ENCODE assay signal across 12 cellular contexts in genomic region chr1:116854294-116854693, GRCh38. TPM values are rescaled to one million over a fixed set of nuclear protein-coding genes. Genes with fewer than 3 reads are reported as not detected.
A peak's percentile ranks its signal among the peaks of the same experiment; 100 is the strongest.
DNase-seq lines count a peak whose midpoint lies in the region; ATAC-seq and TF ChIP-seq lines count a peak whose summit lies in the region.
"Had no signal": no experiment of that assay in that cellular context is flagged by ENCODE, and none has a peak within 500 bp of the region (broad histone marks: within the 10 kb centered on the region; RNA-seq: fewer than 3 reads in every experiment).

No MANE protein-coding gene starts in this region.

- H3K36me3 ChIP-seq in hepatocyte (replicated peaks; ENCODE audit: insufficient read depth, low read depth) (no peaks in the 10 kb centered on the region), uterus (no peaks in the 10 kb centered on the region)

- H2AFZ ChIP-seq in hepatocyte: no peak overlapping the region

- intact Hi-C loops in uterus (cut with DNase I; ENCODE audit: low total_unique reads): no loop called here

- POLR2A ChIA-PET in activated naive CD8-positive, alpha-beta T cell treated with anti-CD3 and anti-CD28 coated beads, Interleukin-2, amount 10 ng/mL, durations not matched to agents 7 days and 5 days (lab: Charles Lee): interaction anchor here (0.6 kb wide), 2 partner anchors 23 to 113 kb away, joined by 3 read pairs; no protein-coding TSS in a partner anchor

- no peaks in the 10 kb centered on the region for H3K9me3 ChIP-seq in hepatocyte (ENCODE audit: low read depth)
- H3K9me3 ChIP-seq in uterus: no peaks in the 10 kb centered on the region

- H3K27ac Mint-ChIP-seq in stimulated activated naive CD8-positive, alpha-beta T cell treated with anti-CD3 and anti-CD28 coated beads, Interleukin-15, Interleukin-2, amounts not matched to agents 100 ng/mL and 50 ng/mL, for 24 hours: peak overlapping the region; percentile 67
- peak overlapping the region; percentile 44 for H3K27ac Mint-ChIP-seq in activated naive CD8-positive, alpha-beta T cell treated with anti-CD3 and anti-CD28 coated beads, Interleukin-2, amount 10 ng/mL, durations not matched to agents 7 days and 5 days

- H3K9me2 ChIP-seq in hepatocyte (replicated peaks; ENCODE audit: insufficient read depth): no peaks in the 10 kb centered on the region

- no peak for TF ChIP-seq POLR2A in uterus (IDR thresholded peaks at IDR 0.05)

- no peak overlapping the region for H3K4me3 Mint-ChIP-seq in stimulated activated naive CD8-positive, alpha-beta T cell treated with anti-CD3 and anti-CD28 coated beads, Interleukin-15, Interleukin-2, amounts not matched to agents 100 ng/mL and 50 ng/mL, for 24 hours
- H3K4me3 Mint-ChIP-seq in activated naive CD8-positive, alpha-beta T cell treated with anti-CD3 and anti-CD28 coated beads, Interleukin-2, amount 10 ng/mL, durations not matched to agents 7 days and 5 days: no peak overlapping the region
- H3K4me3 Mint-ChIP-seq: central memory CD8-positive, alpha-beta T cell; T-helper 2 cell treated with Interferon-gamma antibody and Interleukin-4, amounts not matched to agents 5 μg/mL and 100 μg/mL, for 36 hours had no signal

- no peaks in the 10 kb centered on the region for H4K20me1 ChIP-seq in hepatocyte (ENCODE audit: insufficient read depth, poor library complexity, severe bottlenecking)

- 75% methylated on average over 2 of the region's 2 CpGs for WGBS in hepatocyte (ENCODE audit: low lambda C conversion rate, missing lambda C conversion rate)

- H3K4me1 ChIP-seq in hepatocyte (ENCODE audit: insufficient read depth) (peaks cover 40% of the 10 kb centered on the region), uterus (peaks cover 0 to 4% of the 10 kb centered on the region in 2 donors)

- H3K36me3 Mint-ChIP-seq in stimulated activated naive CD8-positive, alpha-beta T cell treated with anti-CD3 and anti-CD28 coated beads, Interleukin-15, Interleukin-2, amounts not matched to agents 100 ng/mL and 50 ng/mL, for 24 hours (ENCODE audit: low read depth): no peaks in the 10 kb centered on the region
- peaks cover 2% of the 10 kb centered on the region for H3K36me3 Mint-ChIP-seq in activated naive CD8-positive, alpha-beta T cell treated with anti-CD3 and anti-CD28 coated beads, Interleukin-2, amount 10 ng/mL, durations not matched to agents 7 days and 5 days

- H3K27me3 ChIP-seq in hepatocyte: no peaks in the 10 kb centered on the region
- no peaks in the 10 kb centered on the region for H3K27me3 ChIP-seq in uterus

- H3K4me1 Mint-ChIP-seq in stimulated activated naive CD8-positive, alpha-beta T cell treated with anti-CD3 and anti-CD28 coated beads, Interleukin-15, Interleukin-2, amounts not matched to agents 100 ng/mL and 50 ng/mL, for 24 hours (ENCODE audit: low read depth): peaks cover 20% of the 10 kb centered on the region
- H3K4me1 Mint-ChIP-seq in activated naive CD8-positive, alpha-beta T cell treated with anti-CD3 and anti-CD28 coated beads, Interleukin-2, amount 10 ng/mL, durations not matched to agents 7 days and 5 days: peaks cover 15% of the 10 kb centered on the region
- H3K4me1 Mint-ChIP-seq: central memory CD8-positive, alpha-beta T cell had no signal

- DNase-seq in stimulated activated naive CD8-positive, alpha-beta T cell treated with anti-CD3 and anti-CD28 coated beads, Interleukin-15, Interleukin-2, amounts not matched to agents 100 U/mL and 50 U/mL, for 24 hours: no peak
- DNase-seq in activated naive CD8-positive, alpha-beta T cell treated with anti-CD3 and anti-CD28 coated beads, Interleukin-2, amount 10 ng/mL, durations not matched to agents 7 days and 5 days: no peak
- DNase-seq in hepatocyte (ENCODE audit: low spot score) (no peak), uterus (no peak), NCI-H524 treated with DMSO at 0.1 percent for 48 hours (lab: John Stamatoyannopoulos, UW) (no peak)
- DNase-seq: activated CD8-positive, alpha-beta memory T cell treated with anti-CD3 and anti-CD28 coated beads, Interleukin-2, amount 50 U/mL, for 4 hours; NCI-H446 treated with DMSO at 0.1 percent for 48 hours had no signal

- H3K4me2 ChIP-seq in hepatocyte: peak overlapping the region; percentile 58

- H3K9me3 Mint-ChIP-seq in stimulated activated naive CD8-positive, alpha-beta T cell treated with anti-CD3 and anti-CD28 coated beads, Interleukin-15, Interleukin-2, amounts not matched to agents 100 ng/mL and 50 ng/mL, for 24 hours: no peaks in the 10 kb centered on the region
- peaks cover 1% of the 10 kb centered on the region for H3K9me3 Mint-ChIP-seq in activated naive CD8-positive, alpha-beta T cell treated with anti-CD3 and anti-CD28 coated beads, Interleukin-2, amount 10 ng/mL, durations not matched to agents 7 days and 5 days
- H3K9me3 Mint-ChIP-seq: central memory CD8-positive, alpha-beta T cell; T-helper 2 cell treated with Interferon-gamma antibody and Interleukin-4, amounts not matched to agents 5 μg/mL and 100 μg/mL, for 36 hours had no signal

- no peaks in the 10 kb centered on the region for H3K27me3 Mint-ChIP-seq in stimulated activated naive CD8-positive, alpha-beta T cell treated with anti-CD3 and anti-CD28 coated beads, Interleukin-15, Interleukin-2, amounts not matched to agents 100 ng/mL and 50 ng/mL, for 24 hours
- H3K27me3 Mint-ChIP-seq in activated naive CD8-positive, alpha-beta T cell treated with anti-CD3 and anti-CD28 coated beads, Interleukin-2, amount 10 ng/mL, durations not matched to agents 7 days and 5 days: peaks cover 2% of the 10 kb centered on the region
- H3K27me3 Mint-ChIP-seq: central memory CD8-positive, alpha-beta T cell had no signal

- no peaks in the 10 kb centered on the region for H3K79me2 ChIP-seq in hepatocyte

- TF ChIP-seq CTCF in hepatocyte (IDR thresholded peaks at IDR 0.05; ENCODE audit: poor library complexity) (no peak), uterus (IDR thresholded peaks at IDR 0.05) (peak in 1 of 4 experiments; percentile 12)

- ATAC-seq in stimulated activated naive CD8-positive, alpha-beta T cell treated with anti-CD3 and anti-CD28 coated beads, Interleukin-15, Interleukin-2, amounts not matched to agents 100 U/mL and 50 U/mL, for 24 hours: no peak
- ATAC-seq in activated naive CD8-positive, alpha-beta T cell treated with anti-CD3 and anti-CD28 coated beads, Interleukin-2, amount 10 ng/mL, durations not matched to agents 7 days and 5 days (ENCODE audit: low read depth): no peak
- ATAC-seq in HG02870 (IDR thresholded peaks at IDR 0.05; ENCODE audit: unreplicated experiment) (no peak), HG02763 (IDR thresholded peaks at IDR 0.05; ENCODE audit: unreplicated experiment) (no peak)

- H3K27ac ChIP-seq in hepatocyte: peak overlapping the region; percentile 82
- peak overlapping the region; percentile 19 to 69 for H3K27ac ChIP-seq in uterus

- H3K4me3 ChIP-seq in hepatocyte (no peak overlapping the region), uterus (no peak overlapping the region)

RNA-seq across cellular contexts. Expression of gene PTGFRN, which starts 55.4 kb away (rescaled TPM):
- total RNA-seq in activated naive CD8-positive, alpha-beta T cell treated with anti-CD3 and anti-CD28 coated beads, Interleukin-2, amount 10 ng/mL, durations not matched to agents 7 days and 5 days: under 1 TPM; 0.19 to 0.28 TPM
- 31.0 and 37.7 TPM in 2 replicates for total RNA-seq in hepatocyte
- 16.0 and 16.6 TPM in 2 replicates for polyA plus RNA-seq in hepatocyte
- total RNA-seq in uterus: 100 to 1,000 TPM in 2 of 4 donors, 10 to 100 TPM in 2; 32.4 to 134 (median 88.8) TPM

Comparison
In these comparisons a context has a peak if more than half of its experiments do, and no peak if none do; other contexts are left out.
1. RNA of gene PTGFRN, which starts 55.4 kb away (total RNA-seq): 32.4 to 134 TPM in uterus and 31.0 to 37.7 TPM in hepatocyte; 0.19 to 0.28 TPM in activated naive CD8-positive, alpha-beta T cell treated with anti-CD3 and anti-CD28 coated beads, Interleukin-2, amount 10 ng/mL, durations not matched to agents 7 days and 5 days; every median in the first group is over 10 times any median in the second.